2 cellular contexts compared by ENCODE assay signal in the genomic region with DNA sequence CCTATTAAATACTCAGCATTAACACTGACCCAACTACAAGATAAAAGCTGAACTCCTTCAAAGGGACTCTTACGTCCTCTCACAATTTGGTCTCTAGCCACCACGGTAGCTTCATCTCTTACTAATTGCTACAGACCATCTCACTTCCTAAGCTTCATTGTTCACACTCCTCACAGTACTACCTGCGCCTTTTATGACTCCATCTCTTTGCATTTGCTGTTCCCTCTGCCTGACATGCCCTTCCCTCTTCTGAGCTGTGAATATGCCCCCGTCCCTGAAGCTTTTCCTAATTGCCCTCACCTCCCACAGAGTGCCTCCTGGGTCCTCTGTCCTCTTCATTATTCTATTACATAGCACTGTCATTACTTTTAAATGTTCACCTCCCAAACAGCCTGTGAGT.
TF ChIP-seq lines count a peak whose summit lies in the region.

No MANE protein-coding gene starts in this region.

TF ChIP-seq in GM23338, 12 proteins besides CTCF, POLR2A, EP300 and RAD21 (continues in another document):
- TF ChIP-seq, protein P1, sequence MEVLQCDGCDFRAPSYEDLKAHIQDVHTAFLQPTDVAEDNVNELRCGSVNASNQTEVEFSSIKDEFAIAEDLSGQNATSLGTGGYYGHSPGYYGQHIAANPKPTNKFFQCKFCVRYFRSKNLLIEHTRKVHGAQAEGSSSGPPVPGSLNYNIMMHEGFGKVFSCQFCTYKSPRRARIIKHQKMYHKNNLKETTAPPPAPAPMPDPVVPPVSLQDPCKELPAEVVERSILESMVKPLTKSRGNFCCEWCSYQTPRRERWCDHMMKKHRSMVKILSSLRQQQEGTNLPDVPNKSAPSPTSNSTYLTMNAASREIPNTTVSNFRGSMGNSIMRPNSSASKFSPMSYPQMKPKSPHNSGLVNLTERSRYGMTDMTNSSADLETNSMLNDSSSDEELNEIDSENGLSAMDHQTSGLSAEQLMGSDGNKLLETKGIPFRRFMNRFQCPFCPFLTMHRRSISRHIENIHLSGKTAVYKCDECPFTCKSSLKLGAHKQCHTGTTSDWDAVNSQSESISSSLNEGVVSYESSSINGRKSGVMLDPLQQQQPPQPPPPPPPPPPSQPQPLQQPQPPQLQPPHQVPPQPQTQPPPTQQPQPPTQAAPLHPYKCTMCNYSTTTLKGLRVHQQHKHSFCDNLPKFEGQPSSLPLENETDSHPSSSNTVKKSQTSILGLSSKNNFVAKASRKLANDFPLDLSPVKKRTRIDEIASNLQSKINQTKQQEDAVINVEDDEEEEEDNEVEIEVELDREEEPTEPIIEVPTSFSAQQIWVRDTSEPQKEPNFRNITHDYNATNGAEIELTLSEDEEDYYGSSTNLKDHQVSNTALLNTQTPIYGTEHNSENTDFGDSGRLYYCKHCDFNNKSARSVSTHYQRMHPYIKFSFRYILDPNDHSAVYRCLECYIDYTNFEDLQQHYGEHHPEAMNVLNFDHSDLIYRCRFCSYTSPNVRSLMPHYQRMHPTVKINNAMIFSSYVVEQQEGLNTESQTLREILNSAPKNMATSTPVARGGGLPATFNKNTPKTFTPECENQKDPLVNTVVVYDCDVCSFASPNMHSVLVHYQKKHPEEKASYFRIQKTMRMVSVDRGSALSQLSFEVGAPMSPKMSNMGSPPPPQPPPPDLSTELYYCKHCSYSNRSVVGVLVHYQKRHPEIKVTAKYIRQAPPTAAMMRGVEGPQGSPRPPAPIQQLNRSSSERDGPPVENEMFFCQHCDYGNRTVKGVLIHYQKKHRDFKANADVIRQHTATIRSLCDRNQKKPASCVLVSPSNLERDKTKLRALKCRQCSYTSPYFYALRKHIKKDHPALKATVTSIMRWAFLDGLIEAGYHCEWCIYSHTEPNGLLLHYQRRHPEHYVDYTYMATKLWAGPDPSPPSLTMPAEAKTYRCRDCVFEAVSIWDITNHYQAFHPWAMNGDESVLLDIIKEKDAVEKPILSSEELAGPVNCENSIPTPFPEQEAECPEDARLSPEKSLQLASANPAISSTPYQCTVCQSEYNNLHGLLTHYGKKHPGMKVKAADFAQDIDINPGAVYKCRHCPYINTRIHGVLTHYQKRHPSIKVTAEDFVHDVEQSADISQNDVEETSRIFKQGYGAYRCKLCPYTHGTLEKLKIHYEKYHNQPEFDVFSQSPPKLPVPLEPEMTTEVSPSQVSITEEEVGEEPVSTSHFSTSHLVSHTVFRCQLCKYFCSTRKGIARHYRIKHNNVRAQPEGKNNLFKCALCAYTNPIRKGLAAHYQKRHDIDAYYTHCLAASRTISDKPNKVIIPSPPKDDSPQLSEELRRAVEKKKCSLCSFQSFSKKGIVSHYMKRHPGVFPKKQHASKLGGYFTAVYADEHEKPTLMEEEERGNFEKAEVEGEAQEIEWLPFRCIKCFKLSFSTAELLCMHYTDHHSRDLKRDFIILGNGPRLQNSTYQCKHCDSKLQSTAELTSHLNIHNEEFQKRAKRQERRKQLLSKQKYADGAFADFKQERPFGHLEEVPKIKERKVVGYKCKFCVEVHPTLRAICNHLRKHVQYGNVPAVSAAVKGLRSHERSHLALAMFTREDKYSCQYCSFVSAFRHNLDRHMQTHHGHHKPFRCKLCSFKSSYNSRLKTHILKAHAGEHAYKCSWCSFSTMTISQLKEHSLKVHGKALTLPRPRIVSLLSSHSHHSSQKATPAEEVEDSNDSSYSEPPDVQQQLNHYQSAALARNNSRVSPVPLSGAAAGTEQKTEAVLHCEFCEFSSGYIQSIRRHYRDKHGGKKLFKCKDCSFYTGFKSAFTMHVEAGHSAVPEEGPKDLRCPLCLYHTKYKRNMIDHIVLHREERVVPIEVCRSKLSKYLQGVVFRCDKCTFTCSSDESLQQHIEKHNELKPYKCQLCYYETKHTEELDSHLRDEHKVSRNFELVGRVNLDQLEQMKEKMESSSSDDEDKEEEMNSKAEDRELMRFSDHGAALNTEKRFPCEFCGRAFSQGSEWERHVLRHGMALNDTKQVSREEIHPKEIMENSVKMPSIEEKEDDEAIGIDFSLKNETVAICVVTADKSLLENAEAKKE (CRISPR knock-in tag; IDR thresholded peaks at IDR 0.05) = no peak
- TF ChIP-seq ZNF114 (CRISPR knock-in tag; IDR thresholded peaks at IDR 0.05) = no peak
- no peak for TF ChIP-seq EZH2phosphoT487 (IDR thresholded peaks at IDR 0.05; ENCODE audit: unreplicated experiment)
- TF ChIP-seq STAT1 (IDR thresholded peaks at IDR 0.05; ENCODE audit: unreplicated experiment) = no peak
- no peak for TF ChIP-seq NANOG (IDR thresholded peaks at IDR 0.05; ENCODE audit: borderline replicate concordance)
- TF ChIP-seq EZH2 (IDR thresholded peaks at IDR 0.05; ENCODE audit: low read depth, unreplicated experiment) = no peak
- TF ChIP-seq CREB1 (CRISPR knock-in tag; IDR thresholded peaks at IDR 0.05; ENCODE audit: low read depth) = no peak
- TF ChIP-seq, protein P2, sequence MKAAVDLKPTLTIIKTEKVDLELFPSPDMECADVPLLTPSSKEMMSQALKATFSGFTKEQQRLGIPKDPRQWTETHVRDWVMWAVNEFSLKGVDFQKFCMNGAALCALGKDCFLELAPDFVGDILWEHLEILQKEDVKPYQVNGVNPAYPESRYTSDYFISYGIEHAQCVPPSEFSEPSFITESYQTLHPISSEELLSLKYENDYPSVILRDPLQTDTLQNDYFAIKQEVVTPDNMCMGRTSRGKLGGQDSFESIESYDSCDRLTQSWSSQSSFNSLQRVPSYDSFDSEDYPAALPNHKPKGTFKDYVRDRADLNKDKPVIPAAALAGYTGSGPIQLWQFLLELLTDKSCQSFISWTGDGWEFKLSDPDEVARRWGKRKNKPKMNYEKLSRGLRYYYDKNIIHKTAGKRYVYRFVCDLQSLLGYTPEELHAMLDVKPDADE (IDR thresholded peaks at IDR 0.05) = no peak
- no peak for TF ChIP-seq JUNB (IDR thresholded peaks at IDR 0.05; ENCODE audit: unreplicated experiment)
- TF ChIP-seq, protein P3, sequence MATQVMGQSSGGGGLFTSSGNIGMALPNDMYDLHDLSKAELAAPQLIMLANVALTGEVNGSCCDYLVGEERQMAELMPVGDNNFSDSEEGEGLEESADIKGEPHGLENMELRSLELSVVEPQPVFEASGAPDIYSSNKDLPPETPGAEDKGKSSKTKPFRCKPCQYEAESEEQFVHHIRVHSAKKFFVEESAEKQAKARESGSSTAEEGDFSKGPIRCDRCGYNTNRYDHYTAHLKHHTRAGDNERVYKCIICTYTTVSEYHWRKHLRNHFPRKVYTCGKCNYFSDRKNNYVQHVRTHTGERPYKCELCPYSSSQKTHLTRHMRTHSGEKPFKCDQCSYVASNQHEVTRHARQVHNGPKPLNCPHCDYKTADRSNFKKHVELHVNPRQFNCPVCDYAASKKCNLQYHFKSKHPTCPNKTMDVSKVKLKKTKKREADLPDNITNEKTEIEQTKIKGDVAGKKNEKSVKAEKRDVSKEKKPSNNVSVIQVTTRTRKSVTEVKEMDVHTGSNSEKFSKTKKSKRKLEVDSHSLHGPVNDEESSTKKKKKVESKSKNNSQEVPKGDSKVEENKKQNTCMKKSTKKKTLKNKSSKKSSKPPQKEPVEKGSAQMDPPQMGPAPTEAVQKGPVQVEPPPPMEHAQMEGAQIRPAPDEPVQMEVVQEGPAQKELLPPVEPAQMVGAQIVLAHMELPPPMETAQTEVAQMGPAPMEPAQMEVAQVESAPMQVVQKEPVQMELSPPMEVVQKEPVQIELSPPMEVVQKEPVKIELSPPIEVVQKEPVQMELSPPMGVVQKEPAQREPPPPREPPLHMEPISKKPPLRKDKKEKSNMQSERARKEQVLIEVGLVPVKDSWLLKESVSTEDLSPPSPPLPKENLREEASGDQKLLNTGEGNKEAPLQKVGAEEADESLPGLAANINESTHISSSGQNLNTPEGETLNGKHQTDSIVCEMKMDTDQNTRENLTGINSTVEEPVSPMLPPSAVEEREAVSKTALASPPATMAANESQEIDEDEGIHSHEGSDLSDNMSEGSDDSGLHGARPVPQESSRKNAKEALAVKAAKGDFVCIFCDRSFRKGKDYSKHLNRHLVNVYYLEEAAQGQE (IDR thresholded peaks at IDR 0.05; ENCODE audit: unreplicated experiment) = no peak

TF ChIP-seq in GM12878, 131 proteins besides CTCF, POLR2A, EP300 and RAD21 (continued from another document):
- TF ChIP-seq, protein P4, sequence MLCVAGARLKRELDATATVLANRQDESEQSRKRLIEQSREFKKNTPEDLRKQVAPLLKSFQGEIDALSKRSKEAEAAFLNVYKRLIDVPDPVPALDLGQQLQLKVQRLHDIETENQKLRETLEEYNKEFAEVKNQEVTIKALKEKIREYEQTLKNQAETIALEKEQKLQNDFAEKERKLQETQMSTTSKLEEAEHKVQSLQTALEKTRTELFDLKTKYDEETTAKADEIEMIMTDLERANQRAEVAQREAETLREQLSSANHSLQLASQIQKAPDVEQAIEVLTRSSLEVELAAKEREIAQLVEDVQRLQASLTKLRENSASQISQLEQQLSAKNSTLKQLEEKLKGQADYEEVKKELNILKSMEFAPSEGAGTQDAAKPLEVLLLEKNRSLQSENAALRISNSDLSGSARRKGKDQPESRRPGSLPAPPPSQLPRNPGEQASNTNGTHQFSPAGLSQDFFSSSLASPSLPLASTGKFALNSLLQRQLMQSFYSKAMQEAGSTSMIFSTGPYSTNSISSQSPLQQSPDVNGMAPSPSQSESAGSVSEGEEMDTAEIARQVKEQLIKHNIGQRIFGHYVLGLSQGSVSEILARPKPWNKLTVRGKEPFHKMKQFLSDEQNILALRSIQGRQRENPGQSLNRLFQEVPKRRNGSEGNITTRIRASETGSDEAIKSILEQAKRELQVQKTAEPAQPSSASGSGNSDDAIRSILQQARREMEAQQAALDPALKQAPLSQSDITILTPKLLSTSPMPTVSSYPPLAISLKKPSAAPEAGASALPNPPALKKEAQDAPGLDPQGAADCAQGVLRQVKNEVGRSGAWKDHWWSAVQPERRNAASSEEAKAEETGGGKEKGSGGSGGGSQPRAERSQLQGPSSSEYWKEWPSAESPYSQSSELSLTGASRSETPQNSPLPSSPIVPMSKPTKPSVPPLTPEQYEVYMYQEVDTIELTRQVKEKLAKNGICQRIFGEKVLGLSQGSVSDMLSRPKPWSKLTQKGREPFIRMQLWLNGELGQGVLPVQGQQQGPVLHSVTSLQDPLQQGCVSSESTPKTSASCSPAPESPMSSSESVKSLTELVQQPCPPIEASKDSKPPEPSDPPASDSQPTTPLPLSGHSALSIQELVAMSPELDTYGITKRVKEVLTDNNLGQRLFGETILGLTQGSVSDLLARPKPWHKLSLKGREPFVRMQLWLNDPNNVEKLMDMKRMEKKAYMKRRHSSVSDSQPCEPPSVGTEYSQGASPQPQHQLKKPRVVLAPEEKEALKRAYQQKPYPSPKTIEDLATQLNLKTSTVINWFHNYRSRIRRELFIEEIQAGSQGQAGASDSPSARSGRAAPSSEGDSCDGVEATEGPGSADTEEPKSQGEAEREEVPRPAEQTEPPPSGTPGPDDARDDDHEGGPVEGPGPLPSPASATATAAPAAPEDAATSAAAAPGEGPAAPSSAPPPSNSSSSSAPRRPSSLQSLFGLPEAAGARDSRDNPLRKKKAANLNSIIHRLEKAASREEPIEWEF (IDR thresholded peaks at IDR 0.05; ENCODE audit: insufficient replicate concordance, low read depth, low read length) = no peak
- TF ChIP-seq KAT2A (conservative IDR thresholded peaks at IDR 0.05; ENCODE audit: control insufficient read depth, low read depth, low read length) = no peak
- TF ChIP-seq, protein P5, sequence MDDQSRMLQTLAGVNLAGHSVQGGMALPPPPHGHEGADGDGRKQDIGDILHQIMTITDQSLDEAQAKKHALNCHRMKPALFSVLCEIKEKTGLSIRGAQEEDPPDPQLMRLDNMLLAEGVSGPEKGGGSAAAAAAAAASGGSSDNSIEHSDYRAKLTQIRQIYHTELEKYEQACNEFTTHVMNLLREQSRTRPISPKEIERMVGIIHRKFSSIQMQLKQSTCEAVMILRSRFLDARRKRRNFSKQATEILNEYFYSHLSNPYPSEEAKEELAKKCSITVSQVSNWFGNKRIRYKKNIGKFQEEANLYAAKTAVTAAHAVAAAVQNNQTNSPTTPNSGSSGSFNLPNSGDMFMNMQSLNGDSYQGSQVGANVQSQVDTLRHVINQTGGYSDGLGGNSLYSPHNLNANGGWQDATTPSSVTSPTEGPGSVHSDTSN (IDR thresholded peaks at IDR 0.05; ENCODE audit: insufficient replicate concordance, low read depth, low read length) = no peak
- no peak for TF ChIP-seq RUNX3 (IDR thresholded peaks at IDR 0.05; ENCODE audit: low read length)
- TF ChIP-seq, protein P3 (IDR thresholded peaks at IDR 0.05; ENCODE audit: low read depth, low read length) = no peak
- no peak for TF ChIP-seq RB1 (IDR thresholded peaks at IDR 0.05; ENCODE audit: borderline replicate concordance)
- no peak for TF ChIP-seq USF2 (IDR thresholded peaks at IDR 0.05; ENCODE audit: borderline replicate concordance, low read depth, low read length)
